8 cellular contexts compared by ENCODE assay signal in genomic region chr10:69124558-69125121, GRCh38. TPM values are rescaled to one million over a fixed set of nuclear protein-coding genes. Genes with fewer than 3 reads are reported as not detected.
DNase-seq lines count a peak whose midpoint lies in the region; ATAC-seq, FAIRE-seq and TF ChIP-seq lines count a peak whose summit lies in the region.

No MANE protein-coding gene starts in this region.

- H3K4me1 ChIP-seq in A549 (peaks cover 15% of the 10 kb centered on the region), mucosa of stomach (ENCODE audit: control insufficient read depth, insufficient read depth, low read length) (no peaks in the 10 kb centered on the region)

- TF ChIP-seq CTCF in A549 (IDR thresholded peaks at IDR 0.05) = no peak

- peak overlapping the region; percentile 77 for H3K4me3 ChIP-seq in A549
- peak overlapping the region; percentile 77 for H3K4me3 ChIP-seq in mucosa of stomach (ENCODE audit: low read length)

- H3K9ac ChIP-seq in mucosa of stomach (ENCODE audit: low read length) = peak overlapping the region; percentile 98

- no peak for FAIRE-seq in A549 (lab: Jason Lieb, UNC)

- CTCF ChIA-PET in A549 (lab: Yijun Ruan, JAX) = interaction anchor here (0.9 to 2.3 kb wide), 7 partner anchors 9 to 120 kb away, joined by 3 to 13 read pairs (median 3); no protein-coding TSS in a partner anchor

- H3K9me3 ChIP-seq in A549 (no peaks in the 10 kb centered on the region), mucosa of stomach (ENCODE audit: control insufficient read depth, low read length) (no peaks in the 10 kb centered on the region)

- H3K4me2 ChIP-seq in A549 = peak overlapping the region; percentile 87

- H3K27ac ChIP-seq in A549 (peak overlapping the region; percentile 89 to 92), epithelial cell of prostate (peak overlapping the region; percentile 94)

- WGBS in A549 (ENCODE audit: missing lambda C conversion rate) = 1% methylated on average over 20 of the region's 25 CpGs

- POLR2A ChIA-PET in A549 (lab: Yijun Ruan, JAX) = interaction anchor here (0.6 to 1.3 kb wide), 4 partner anchors 55 to 169 kb away, joined by 3 to 7 read pairs (median 4); partner anchors contain the start of genes DDX21 and SUPV3L1

- DNase-seq in A549 (ENCODE audit: low read depth in 1 of 2, low spot score in 1 of 2) (peak; percentile 35 to 51), NCI-H526 treated with DMSO at 0.1 percent for 48 hours (lab: John Stamatoyannopoulos, UW) (peak; percentile 52), epithelial cell of prostate (ENCODE audit: low read depth, low spot score) (no peak)
- peak; percentile 55 for DNase-seq in activated CD8-positive, alpha-beta memory T cell treated with anti-CD3 and anti-CD28 coated beads, Interleukin-2, amount 50 U/mL, for 4 hours
- peak; percentile 53 for DNase-seq in stimulated activated naive CD8-positive, alpha-beta T cell treated with anti-CD3 and anti-CD28 coated beads, Interleukin-15, Interleukin-2, amounts not matched to agents 100 U/mL and 50 U/mL, for 24 hours

- TF ChIP-seq POLR2A in A549 (IDR thresholded peaks at IDR 0.05; ENCODE audit: low read length) = no peak
- TF ChIP-seq POLR2A in GM18505 (IDR thresholded peaks at IDR 0.05; ENCODE audit: borderline replicate concordance, extremely low read depth, insufficient read depth, insufficient read length) = no peak

- TF ChIP-seq EP300 in A549 (IDR thresholded peaks at IDR 0.05) = no peak

- no peaks in the 10 kb centered on the region for H3K27me3 ChIP-seq in mucosa of stomach (ENCODE audit: control insufficient read depth, insufficient read depth, low read length)

- ATAC-seq in A549 (peak; percentile 23 to 33; a peak in 5 of 6 replicates), GM18505 (IDR thresholded peaks at IDR 0.05; ENCODE audit: unreplicated experiment) (peak; percentile 30), HG03039 (IDR thresholded peaks at IDR 0.05; ENCODE audit: unreplicated experiment) (peak; percentile 25)
- peak; percentile 12 for ATAC-seq in stimulated activated naive CD8-positive, alpha-beta T cell treated with anti-CD3 and anti-CD28 coated beads, Interleukin-15, Interleukin-2, amounts not matched to agents 100 U/mL and 50 U/mL, for 24 hours

- no peaks in the 10 kb centered on the region for H3K36me3 ChIP-seq in mucosa of stomach (ENCODE audit: control insufficient read depth, insufficient read depth, low read length)

- TF ChIP-seq RAD21 in A549 (conservative IDR thresholded peaks at IDR 0.05 in 1 of 2, IDR thresholded peaks at IDR 0.05 in 1 of 2) = no peak

TF ChIP-seq in A549, 52 proteins besides CTCF, POLR2A, EP300 and RAD21:
- TF ChIP-seq RNF2 (IDR thresholded peaks at IDR 0.05; ENCODE audit: borderline replicate concordance, low read depth) = no peak
- TF ChIP-seq, protein P1, sequence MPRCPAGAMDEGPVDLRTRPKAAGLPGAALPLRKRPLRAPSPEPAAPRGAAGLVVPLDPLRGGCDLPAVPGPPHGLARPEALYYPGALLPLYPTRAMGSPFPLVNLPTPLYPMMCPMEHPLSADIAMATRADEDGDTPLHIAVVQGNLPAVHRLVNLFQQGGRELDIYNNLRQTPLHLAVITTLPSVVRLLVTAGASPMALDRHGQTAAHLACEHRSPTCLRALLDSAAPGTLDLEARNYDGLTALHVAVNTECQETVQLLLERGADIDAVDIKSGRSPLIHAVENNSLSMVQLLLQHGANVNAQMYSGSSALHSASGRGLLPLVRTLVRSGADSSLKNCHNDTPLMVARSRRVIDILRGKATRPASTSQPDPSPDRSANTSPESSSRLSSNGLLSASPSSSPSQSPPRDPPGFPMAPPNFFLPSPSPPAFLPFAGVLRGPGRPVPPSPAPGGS (IDR thresholded peaks at IDR 0.05) = no peak
- TF ChIP-seq PHF8 (IDR thresholded peaks at IDR 0.05; ENCODE audit: borderline replicate concordance, low read depth) = peak; percentile 9; the same call in 1 of the 2 replicates
- TF ChIP-seq, protein P2, sequence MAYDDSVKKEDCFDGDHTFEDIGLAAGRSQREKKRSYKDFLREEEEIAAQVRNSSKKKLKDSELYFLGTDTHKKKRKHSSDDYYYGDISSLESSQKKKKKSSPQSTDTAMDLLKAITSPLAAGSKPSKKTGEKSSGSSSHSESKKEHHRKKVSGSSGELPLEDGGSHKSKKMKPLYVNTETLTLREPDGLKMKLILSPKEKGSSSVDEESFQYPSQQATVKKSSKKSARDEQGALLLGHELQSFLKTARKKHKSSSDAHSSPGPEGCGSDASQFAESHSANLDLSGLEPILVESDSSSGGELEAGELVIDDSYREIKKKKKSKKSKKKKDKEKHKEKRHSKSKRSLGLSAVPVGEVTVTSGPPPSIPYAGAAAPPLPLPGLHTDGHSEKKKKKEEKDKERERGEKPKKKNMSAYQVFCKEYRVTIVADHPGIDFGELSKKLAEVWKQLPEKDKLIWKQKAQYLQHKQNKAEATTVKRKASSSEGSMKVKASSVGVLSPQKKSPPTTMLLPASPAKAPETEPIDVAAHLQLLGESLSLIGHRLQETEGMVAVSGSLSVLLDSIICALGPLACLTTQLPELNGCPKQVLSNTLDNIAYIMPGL (CRISPR knock-in tag; IDR thresholded peaks at IDR 0.05; ENCODE audit: borderline replicate concordance) = no peak
- no peak for TF ChIP-seq NR3C1 (IDR thresholded peaks at IDR 0.05)
- TF ChIP-seq EHMT2 (IDR thresholded peaks at IDR 0.05; ENCODE audit: low read depth) = no peak
- peak in 1 of 2 experiments; percentile 1; a peak in 1 of 5 replicates for TF ChIP-seq JUN (IDR thresholded peaks at IDR 0.05)
- no peak for TF ChIP-seq ESRRA (IDR thresholded peaks at IDR 0.05; ENCODE audit: borderline replicate concordance, low read length)
- TF ChIP-seq FOSL2 (IDR thresholded peaks at IDR 0.05) = no peak
- no peak for TF ChIP-seq FOSL2 (CRISPR knock-in tag; IDR thresholded peaks at IDR 0.05)
- TF ChIP-seq ZSCAN20 (CRISPR knock-in tag; IDR thresholded peaks at IDR 0.05) = no peak

RNA-seq across cellular contexts. Expression of gene VPS26A, which starts 0.7 kb away (rescaled TPM):
- polyA plus RNA-seq in A549 (2011; rRNA removed) (35.0 and 52.6 TPM in 2 replicates), A549 (2017; fragmentation: RNase III; extraction: RNeasy Plus Mini Kit Qiagen cat#74134 plus additional on column Dnase treatment) (62.5 to 62.6 TPM (median 62.6 TPM) in 3 replicates)
- polyA plus RNA-seq in A549 (2012; cell fraction: cytosol; rRNA removed) = 9.4 and 9.7 TPM in 2 replicates
- polyA plus RNA-seq in A549 (2012; cell fraction: nucleus; rRNA removed) = 2.0 and 3.5 TPM in 2 replicates
- polyA minus RNA-seq in A549 (2011; rRNA and poly(A)+ RNA removed) = 3.8 and 4.1 TPM in 2 replicates

RNA-seq across cellular contexts. Expression of gene SRGN, which starts 36.7 kb away (rescaled TPM):
- polyA plus RNA-seq in A549 (2011; rRNA removed) (88.7 TPM in 2 replicates), A549 (2017; fragmentation: RNase III; extraction: RNeasy Plus Mini Kit Qiagen cat#74134 plus additional on column Dnase treatment) (50.5 to 59.3 TPM (median 51.9 TPM) in 3 replicates)
- 27.8 and 28.8 TPM in 2 replicates for polyA plus RNA-seq in A549 (2012; cell fraction: cytosol; rRNA removed)
- 10.4 and 19.6 TPM in 2 replicates for polyA plus RNA-seq in A549 (2012; cell fraction: nucleus; rRNA removed)
- polyA minus RNA-seq in A549 (2011; rRNA and poly(A)+ RNA removed) = 38.1 and 40.6 TPM in 2 replicates

RNA-seq across cellular contexts. Expression of gene SUPV3L1, which starts 55.4 kb away (rescaled TPM):
- polyA plus RNA-seq in A549 (2011; rRNA removed) = 55.5 and 57.4 TPM in 2 replicates
- 23.1 and 24.0 TPM in 2 replicates for polyA plus RNA-seq in A549 (2012; cell fraction: cytosol; rRNA removed)
- polyA plus RNA-seq in A549 (2012; cell fraction: nucleus; rRNA removed) = 21.6 and 44.3 TPM in 2 replicates
- polyA plus RNA-seq in A549 (2017; fragmentation: RNase III; extraction: RNeasy Plus Mini Kit Qiagen cat#74134 plus additional on column Dnase treatment) = 31.4 to 35.0 TPM (median 31.9 TPM) in 3 replicates
- 28.4 and 36.3 TPM in 2 replicates for polyA minus RNA-seq in A549 (2011; rRNA and poly(A)+ RNA removed)
